Comparison of ENCODE assay signal across 24 cellular contexts in genomic region chr14:33062476-33062875, GRCh38.
DNase-seq lines count a peak whose midpoint lies in the region; ATAC-seq and TF ChIP-seq lines count a peak whose summit lies in the region.
"Had no signal": no experiment of that assay in that cellular context is flagged by ENCODE, and none has a peak within 500 bp of the region (broad histone marks: within the 10 kb centered on the region; RNA-seq: fewer than 3 reads in every experiment).

No MANE protein-coding gene starts in this region.

- POLR2A ChIA-PET in T-cell (lab: Charles Lee): no interaction called here

- H3K4me3 Mint-ChIP-seq in neural crest cell (no peak overlapping the region), T-cell (no peak overlapping the region)
- H3K4me3 Mint-ChIP-seq: activated naive CD8-positive, alpha-beta T cell treated with anti-CD3 and anti-CD28 coated beads, Interleukin-2, amount 10 ng/mL, durations not matched to agents 7 days and 5 days; CD8-positive, alpha-beta T cell; dendritic cell treated with granulocyte-macrophage colony-stimulating factor and Interleukin-4, amounts not matched to agents 40 ng/mL and 50 ng/mL, for 4 days; memory B cell; neural progenitor cell; T-helper 1 cell treated with Interleukin-12 subunit alpha and Interleukin-12 subunit beta and Interleukin-4 antibody, amounts not matched to agents 30 μg/mL and 1 μg/mL, for 36 hours had no signal

- ATAC-seq in T-cell (replicated peaks in 1 of 4) (no peak), GM21529 (IDR thresholded peaks at IDR 0.05; ENCODE audit: unreplicated experiment) (no peak)
- ATAC-seq: CD8-positive, alpha-beta T cell; gastrocnemius medialis had no signal

- CTCF ChIA-PET in T-cell (lab: Charles Lee): no interaction called here

- no peak for TF ChIP-seq CTCF in neural crest cell (conservative IDR thresholded peaks at IDR 0.05)

- H3K4me1 Mint-ChIP-seq in neural crest cell (peaks cover 41% of the 10 kb centered on the region), T-cell (no peaks in the 10 kb centered on the region)
- H3K4me1 Mint-ChIP-seq: activated naive CD8-positive, alpha-beta T cell treated with anti-CD3 and anti-CD28 coated beads, Interleukin-2, amount 10 ng/mL, durations not matched to agents 7 days and 5 days; memory B cell had no signal

- no peaks in the 10 kb centered on the region for H3K9me3 Mint-ChIP-seq in neural crest cell
- H3K9me3 Mint-ChIP-seq in T-cell: peaks cover 3 to 4% (median 4%) of the 10 kb centered on the region in 3 donors
- H3K9me3 Mint-ChIP-seq: activated naive CD8-positive, alpha-beta T cell treated with anti-CD3 and anti-CD28 coated beads, Interleukin-2, amount 10 ng/mL, durations not matched to agents 7 days and 5 days; CD8-positive, alpha-beta T cell; neural progenitor cell had no signal

- H3K27ac Mint-ChIP-seq in neural crest cell (ENCODE audit: unreplicated experiment) (peak overlapping the region; percentile 91), T-cell (no peak overlapping the region)
- H3K27ac Mint-ChIP-seq: activated naive CD8-positive, alpha-beta T cell treated with anti-CD3 and anti-CD28 coated beads, Interleukin-2, amount 10 ng/mL, durations not matched to agents 7 days and 5 days; CD8-positive, alpha-beta T cell; dendritic cell treated with granulocyte-macrophage colony-stimulating factor and Interleukin-4, amounts not matched to agents 40 ng/mL and 50 ng/mL, for 4 days; memory B cell; T-helper 1 cell treated with Interleukin-12 subunit alpha and Interleukin-12 subunit beta and Interleukin-4 antibody, amounts not matched to agents 30 μg/mL and 1 μg/mL, for 36 hours had no signal

- peak; percentile 9 for DNase-seq in NCI-H2196 (lab: John Stamatoyannopoulos, UW; ENCODE audit: unreplicated experiment)
- DNase-seq in NCI-H2196 treated with DMSO at 0.1 percent for 48 hours (lab: John Stamatoyannopoulos, UW; ENCODE audit: unreplicated experiment): no peak
- DNase-seq in NCI-H2029 treated with DMSO at 0.1 percent for 48 hours (lab: John Stamatoyannopoulos, UW): peak; percentile 78
- peak; percentile 68 for DNase-seq in RPMI8226
- DNase-seq in neural crest cell (ENCODE audit: low read depth, low spot score): no peak
- DNase-seq in T-cell: no peak
- no peak for DNase-seq in C1 segment of cervical spinal cord (lab: John Stamatoyannopoulos, UW)
- DNase-seq: activated CD4-positive, alpha-beta T cell treated with anti-CD3 and anti-CD28 coated beads for 4 hours; activated effector memory CD4-positive, alpha-beta T cell treated with Interleukin-2 at 50 U/mL for 16 hours; activated naive CD8-positive, alpha-beta T cell treated with anti-CD3 and anti-CD28 coated beads, Interleukin-2, amount 10 ng/mL, durations not matched to agents 7 days and 5 days; CD8-positive, alpha-beta T cell; central memory CD4-positive, alpha-beta T cell; gastrocnemius medialis; HCEC 1CT; hippocampal formation; NCI-H146; NCI-H446; Peyer's patch; spleen had no signal

- H3K27me3 Mint-ChIP-seq in neural crest cell (ENCODE audit: low read depth) (no peaks in the 10 kb centered on the region), T-cell (no peaks in the 10 kb centered on the region)
- H3K27me3 Mint-ChIP-seq: activated naive CD8-positive, alpha-beta T cell treated with anti-CD3 and anti-CD28 coated beads, Interleukin-2, amount 10 ng/mL, durations not matched to agents 7 days and 5 days; dendritic cell treated with granulocyte-macrophage colony-stimulating factor and Interleukin-4, amounts not matched to agents 40 ng/mL and 50 ng/mL, for 4 days; memory B cell had no signal

- H3K36me3 Mint-ChIP-seq in neural crest cell (ENCODE audit: low read depth) (no peaks in the 10 kb centered on the region), T-cell (no peaks in the 10 kb centered on the region)
- H3K36me3 Mint-ChIP-seq: activated naive CD8-positive, alpha-beta T cell treated with anti-CD3 and anti-CD28 coated beads, Interleukin-2, amount 10 ng/mL, durations not matched to agents 7 days and 5 days; CD8-positive, alpha-beta T cell; memory B cell had no signal

Comparison
In these comparisons a context has a peak if more than half of its experiments do, and no peak if none do; other contexts are left out.
1. DNase-seq: peak in NCI-H2196 (single experiment), NCI-H2029 treated with DMSO at 0.1 percent for 48 hours (single experiment) and RPMI8226 (single experiment); none in NCI-H2196 treated with DMSO at 0.1 percent for 48 hours (single experiment), neural crest cell (single experiment), T-cell (0 of 34) and C1 segment of cervical spinal cord (0 of 14).